26 cellular contexts compared by ENCODE assay signal in the genomic region with DNA sequence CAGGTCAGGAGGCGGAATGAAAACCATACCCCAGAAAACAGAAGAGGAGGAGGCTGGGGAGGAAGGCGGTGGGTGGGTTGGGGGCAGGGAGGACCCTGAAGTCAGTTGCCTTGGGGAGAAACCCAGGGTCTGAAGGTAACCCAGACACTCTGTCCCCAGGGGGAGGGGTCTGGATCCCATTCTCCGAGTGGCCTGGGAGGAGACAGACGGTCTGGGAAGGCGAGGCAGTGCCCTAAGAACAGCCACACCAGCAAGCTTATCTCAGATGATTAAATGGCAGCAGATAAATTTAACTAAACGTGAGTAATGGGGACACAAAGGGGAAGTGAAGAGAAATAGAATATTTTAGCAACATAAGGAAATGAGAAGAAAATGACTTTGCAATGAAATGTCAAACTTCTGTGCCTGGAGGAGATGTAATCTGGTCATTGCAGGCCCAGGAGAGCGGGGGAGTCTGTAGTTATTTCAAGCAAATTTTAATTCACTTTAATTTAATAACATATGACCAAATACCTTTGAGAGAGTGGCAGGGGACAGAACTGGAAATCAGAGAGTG. TPM values are rescaled to one million over a fixed set of nuclear protein-coding genes. Genes with fewer than 3 reads are reported as not detected.
DNase-seq lines count a peak whose midpoint lies in the region; ATAC-seq, FAIRE-seq and TF ChIP-seq lines count a peak whose summit lies in the region.
"Had no signal": no experiment of that assay in that cellular context is flagged by ENCODE, and none has a peak within 500 bp of the region (broad histone marks: within the 10 kb centered on the region; RNA-seq: fewer than 3 reads in every experiment).

No MANE protein-coding gene starts in this region.

- no peaks in the 10 kb centered on the region for H3K9me3 ChIP-seq in right cardiac atrium (ENCODE audit: control insufficient read depth, low read length)
- H3K9me3 ChIP-seq: esophagus muscularis mucosa, lower lobe of right lung had no signal

- ATAC-seq in right cardiac atrium = no peak
- ATAC-seq: activated CD4-positive, alpha-beta T cell treated with anti-CD3 and anti-CD28 coated beads for 36 hours; foreskin keratinocyte; lower lobe of right lung; Panc1; T-cell had no signal

- H3K4me3 ChIP-seq in right cardiac atrium (ENCODE audit: low read length) = no peak overlapping the region
- H3K4me3 ChIP-seq: cardiac muscle cell, coronary artery, esophagus muscularis mucosa, lower lobe of right lung had no signal

- H3K4me1 ChIP-seq in right cardiac atrium (ENCODE audit: control insufficient read depth, insufficient read depth, low read length) = no peaks in the 10 kb centered on the region
- H3K4me1 ChIP-seq: foreskin keratinocyte had no signal

- no peak for TF ChIP-seq POLR2A in GM12891 (IDR thresholded peaks at IDR 0.05; ENCODE audit: low read depth, low read length)

- intact Hi-C loops in posterior vena cava (cut with DNase I) = no loop called here
- intact Hi-C loops in right cardiac atrium (cut with DNase I) = loop anchor here in 2 of 4 donors (10.0 kb wide), 2 partner anchors 123 to 273 kb away; a partner anchor contains a TSS

- H3K27ac ChIP-seq in right cardiac atrium (ENCODE audit: low read length) = no peak overlapping the region
- H3K27ac ChIP-seq: cardiac muscle cell, coronary artery, esophagus muscularis mucosa, foreskin keratinocyte, HL-60, lower lobe of right lung had no signal

- DNase-seq in GM12891 (ENCODE audit: insufficient read length, low spot score) (no peak), MV-4-11 (lab: John Stamatoyannopoulos, UW) (peak; percentile 79), UCSD-AML1 (lab: John Stamatoyannopoulos, UW; ENCODE audit: unreplicated experiment) (peak; percentile 27), posterior vena cava (ENCODE audit: low spot score) (peak; percentile 59), NCI-H1694 (lab: John Stamatoyannopoulos, UW) (no peak), right cardiac atrium (no peak), epidermal melanocyte (ENCODE audit: insufficient read length, low spot score) (no peak), urothelium cell line (ENCODE audit: low spot score) (no peak)
- DNase-seq: activated CD4-positive, alpha-beta T cell treated with anti-CD3 and anti-CD28 coated beads for 36 hours; activated CD8-positive, alpha-beta memory T cell treated with anti-CD3 and anti-CD28 coated beads for 24 hours; activated effector memory CD4-positive, alpha-beta T cell treated with anti-CD3 and anti-CD28 coated beads, Interleukin-2, amount 50 U/mL, for 16 hours; activated naive CD8-positive, alpha-beta T cell treated with anti-CD3 and anti-CD28 coated beads for 36 hours; aorta; C1 segment of cervical spinal cord; DMS79 treated with DMSO at 0.1 percent for 48 hours; foreskin keratinocyte; lower lobe of right lung; NCI-H2081 treated with DMSO at 0.1 percent for 48 hours; NCI-H446 treated with DMSO at 0.1 percent for 48 hours; SHP77 treated with DMSO at 0.1 percent for 48 hours; T-cell had no signal

- no peak for FAIRE-seq in GM12891 (lab: Jason Lieb, UNC)
- FAIRE-seq in urothelium cell line (lab: Jason Lieb, UNC) = no peak

- WGBS in right cardiac atrium = 63% methylated on average over 7 of the region's 7 CpGs

- H3K27me3 ChIP-seq in right cardiac atrium (ENCODE audit: control insufficient read depth, insufficient read depth) = no peaks in the 10 kb centered on the region
- H3K27me3 ChIP-seq: cardiac muscle cell had no signal

TF ChIP-seq in GM12891, 5 proteins besides CTCF, POLR2A, EP300 and RAD21:
- TF ChIP-seq POLR2AphosphoS5 (IDR thresholded peaks at IDR 0.05; ENCODE audit: low read depth, low read length) = no peak
- peak; percentile 61 for TF ChIP-seq SPI1 (IDR thresholded peaks at IDR 0.05; ENCODE audit: low read depth, low read length)

RNA-seq across cellular contexts. Expression of a gene that starts 21.4 kb away (rescaled TPM):
- 11.0 TPM for polyA plus RNA-seq in GM12891 (2012; ENCODE audit: low read depth, missing spikeins)
- total RNA-seq in posterior vena cava (10 to 100 TPM; 17.9 to 18.1 TPM), right cardiac atrium (10 to 100 TPM; 12.2 to 14.3 (median 12.5) TPM)
- polyA plus RNA-seq in right cardiac atrium = 8.4 TPM

Comparison
In these comparisons a context has a peak if more than half of its experiments do, and no peak if none do; other contexts are left out.
1. DNase-seq: peak in MV-4-11 (single experiment), UCSD-AML1 (single experiment) and posterior vena cava (single experiment); none in GM12891 (single experiment), NCI-H1694 (single experiment), right cardiac atrium (0 of 3), epidermal melanocyte (single experiment) and urothelium cell line (single experiment).